Comparison of ENCODE assay signal across 9 cellular contexts in genomic region chr11:44597358-44598009, GRCh38. TPM values are rescaled to one million over a fixed set of nuclear protein-coding genes. Genes with fewer than 3 reads are reported as not detected.
DNase-seq lines count a peak whose midpoint lies in the region; ATAC-seq and TF ChIP-seq lines count a peak whose summit lies in the region.
"Had no signal": no experiment of that assay in that cellular context is flagged by ENCODE, and none has a peak within 500 bp of the region (broad histone marks: within the 10 kb centered on the region; RNA-seq: fewer than 3 reads in every experiment).

No MANE protein-coding gene starts in this region.

- peak overlapping the region; percentile 55 for H3K27ac ChIP-seq in SJCRH30
- H3K27ac ChIP-seq in neural progenitor cell, result no peak overlapping the region
- H3K27ac ChIP-seq in vagina, result no peak overlapping the region

- DNase-seq in GM13976 (ENCODE audit: low spot score) (peak; percentile 57), SJCRH30 (peak; percentile 26 to 53), neural progenitor cell (ENCODE audit: low spot score) (no peak), LoVo (ENCODE audit: low spot score) (no peak), NCI-H345 treated with DMSO at 0.1 percent for 48 hours (lab: John Stamatoyannopoulos, UW; ENCODE audit: unreplicated experiment) (no peak), vagina (ENCODE audit: extremely low spot score in 2 of 2) (no peak)
- DNase-seq: hippocampal formation had no signal

- peaks cover 20% of the 10 kb centered on the region; the same call in 1 of the 2 replicates for H3K36me3 ChIP-seq in SJCRH30
- H3K36me3 ChIP-seq in neural progenitor cell, result no peaks in the 10 kb centered on the region
- no peaks in the 10 kb centered on the region for H3K36me3 ChIP-seq in vagina

- H3K4me3 ChIP-seq in SJCRH30, result no peak overlapping the region
- no peak overlapping the region for H3K4me3 ChIP-seq in neural progenitor cell
- H3K4me3 ChIP-seq in vagina, result no peak overlapping the region

- H3K27me3 ChIP-seq in SJCRH30 (no peaks in the 10 kb centered on the region), neural progenitor cell (no peaks in the 10 kb centered on the region), vagina (no peaks in the 10 kb centered on the region)

- peaks cover 2% of the 10 kb centered on the region for H3K27me3 Mint-ChIP-seq in neural progenitor cell (ENCODE audit: insufficient read depth, low read depth)

- no peaks in the 10 kb centered on the region for H3F3A ChIP-seq in neural progenitor cell (ENCODE audit: low read depth)

- peaks cover 9% of the 10 kb centered on the region for H3K36me3 Mint-ChIP-seq in neural progenitor cell

- no peak overlapping the region for H2AFZ ChIP-seq in neural progenitor cell (replicated peaks)

- peaks cover 55% of the 10 kb centered on the region for H3K4me1 Mint-ChIP-seq in neural progenitor cell

- ATAC-seq in GM21528 (IDR thresholded peaks at IDR 0.05; ENCODE audit: low FRiP score, unreplicated experiment), result peak; percentile 12
- ATAC-seq in GM21737 (IDR thresholded peaks at IDR 0.05; ENCODE audit: unreplicated experiment), result no peak

- intact Hi-C loops in vagina (cut with DNase I), result no loop called here

- peak overlapping the region; percentile 52 for H3K27ac Mint-ChIP-seq in neural progenitor cell

- no peak overlapping the region for H3K4me2 ChIP-seq in neural progenitor cell

- no peak overlapping the region for H3K4me3 Mint-ChIP-seq in neural progenitor cell

- in situ Hi-C loops in GM13976 (cut with MboI; ENCODE audit: low sequenced_read_pairs, unreplicated experiment), result no loop called here

- H3K9me3 Mint-ChIP-seq in neural progenitor cell, result no peaks in the 10 kb centered on the region

- peaks cover 97% of the 10 kb centered on the region for H3K4me1 ChIP-seq in SJCRH30
- peaks cover 36% of the 10 kb centered on the region for H3K4me1 ChIP-seq in neural progenitor cell
- peaks cover 26% of the 10 kb centered on the region for H3K4me1 ChIP-seq in vagina

- no peak for TF ChIP-seq CTCF in GM13976 (IDR thresholded peaks at IDR 0.05; ENCODE audit: borderline replicate concordance, control extremely low read depth, extremely low read depth, insufficient read depth, missing control alignments)
- no peak for TF ChIP-seq CTCF in neural progenitor cell (IDR thresholded peaks at IDR 0.05)
- TF ChIP-seq CTCF in vagina (IDR thresholded peaks at IDR 0.05), result no peak

- H3K9ac ChIP-seq in neural progenitor cell, result no peak overlapping the region

- H3K9me3 ChIP-seq in SJCRH30 (replicated peaks), result no peaks in the 10 kb centered on the region
- no peaks in the 10 kb centered on the region for H3K9me3 ChIP-seq in neural progenitor cell (ENCODE audit: low read depth)
- H3K9me3 ChIP-seq in vagina, result no peaks in the 10 kb centered on the region

- no peaks in the 10 kb centered on the region for H4K20me1 ChIP-seq in neural progenitor cell (ENCODE audit: low read depth)

- H3K79me2 ChIP-seq in neural progenitor cell (ENCODE audit: low read depth), result no peaks in the 10 kb centered on the region

- TF ChIP-seq POLR2A in vagina (IDR thresholded peaks at IDR 0.05), result no peak

RNA-seq across cellular contexts. Expression of gene CD82, which starts 32.0 kb away (rescaled TPM):
- total RNA-seq in SJCRH30 (2014; rRNA removed; shearing (Covaris generic)), result 81.8 and 90.6 TPM in 2 replicates
- total RNA-seq in neural progenitor cell (ENCODE audit: low replicate concordance) (8.8 and 16.2 TPM in 2 replicates), vagina (91.6 TPM)

Comparison
In these comparisons a context has a peak if more than half of its experiments do, and no peak if none do; other contexts are left out.
1. DNase-seq: peak in GM13976 (single experiment) and SJCRH30 (2 of 2); none in neural progenitor cell (single experiment), LoVo (single experiment), NCI-H345 treated with DMSO at 0.1 percent for 48 hours (single experiment) and vagina (0 of 2).